17 cellular contexts compared by ENCODE assay signal in the genomic region with DNA sequence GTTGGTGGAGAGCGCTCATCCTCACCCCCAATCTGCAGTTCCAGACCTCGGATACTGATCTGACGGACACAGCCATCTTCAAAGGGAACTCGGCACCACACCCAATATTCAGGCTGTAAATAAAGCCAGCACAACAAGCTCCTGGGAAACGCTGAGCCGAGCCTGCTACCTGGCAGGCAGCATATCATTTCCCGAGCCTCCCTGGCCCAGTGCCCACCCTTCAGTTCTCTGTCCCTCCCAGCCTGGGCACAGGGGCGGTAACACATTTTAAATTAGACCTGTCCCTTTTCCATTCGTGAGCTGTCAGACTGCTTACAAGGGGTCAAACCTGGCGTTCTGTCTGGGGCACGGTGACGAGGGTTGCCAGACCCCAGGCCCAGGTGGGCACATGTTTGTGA.
DNase-seq lines count a peak whose midpoint lies in the region; TF ChIP-seq lines count a peak whose summit lies in the region.
"Had no signal": no experiment of that assay in that cellular context is flagged by ENCODE, and none has a peak within 500 bp of the region (broad histone marks: within the 10 kb centered on the region; RNA-seq: fewer than 3 reads in every experiment).

No MANE protein-coding gene starts in this region.

- H3K9ac ChIP-seq in H9 (ENCODE audit: extremely low read depth, insufficient read length, low read length) = no peak overlapping the region
- H3K9ac ChIP-seq in NT2/D1 (ENCODE audit: insufficient read length, low read depth) = peak overlapping the region; percentile 66
- peak overlapping the region; percentile 16 for H3K9ac ChIP-seq in iPS-15b (ENCODE audit: low read depth, low read length)
- H3K9ac ChIP-seq in trophoblast cell (ENCODE audit: low read length) = no peak overlapping the region

- H3K9me3 Mint-ChIP-seq in H9 = peaks cover 37 to 55% of the 10 kb centered on the region in 2 experiments
- peaks cover 31% of the 10 kb centered on the region for H3K9me3 Mint-ChIP-seq in mesothelial cell of epicardium

- WGBS in H9 (ENCODE audit: extremely low coverage, insufficient read length, low lambda C conversion rate) = no CpG with 5 or more reads among the region's 12 CpGs
- no CpG with 5 or more reads among the region's 12 CpGs for WGBS in trophoblast cell (ENCODE audit: extremely low coverage, insufficient coverage, insufficient read length)

- peaks cover 6 to 38% (median 13%) of the 10 kb centered on the region in 3 experiments for H3K36me3 Mint-ChIP-seq in H9 (ENCODE audit: insufficient read depth in 1 of 3, low read depth in 3 of 3)
- H3K36me3 Mint-ChIP-seq in mesothelial cell of epicardium = no peaks in the 10 kb centered on the region
- H3K36me3 Mint-ChIP-seq: activated naive CD8-positive, alpha-beta T cell had no signal

- no peak overlapping the region for H2BK15ac ChIP-seq in H9 (ENCODE audit: low read depth, low read length)

- H2BK5ac ChIP-seq in H9 (ENCODE audit: insufficient read length, low read length) (no peak overlapping the region), trophoblast cell (ENCODE audit: low read depth, low read length, poor library complexity) (no peak overlapping the region)

- H3K79me1 ChIP-seq in H9 (ENCODE audit: insufficient read depth, low read depth, low read length, poor library complexity, severe bottlenecking) (no peaks in the 10 kb centered on the region), trophoblast cell (ENCODE audit: low read length) (no peaks in the 10 kb centered on the region)

- TF ChIP-seq CTCF in H9 (conservative IDR thresholded peaks at IDR 0.05) = no peak
- TF ChIP-seq CTCF in mesothelial cell of epicardium (IDR thresholded peaks at IDR 0.05; ENCODE audit: unreplicated experiment) = no peak
- no peak for TF ChIP-seq CTCF in WERI-Rb-1 (IDR thresholded peaks at IDR 0.05; ENCODE audit: low read depth, low read length)
- no peak for TF ChIP-seq CTCF in tibial artery (IDR thresholded peaks at IDR 0.05)

- no peak overlapping the region for H4K5ac ChIP-seq in H9 (ENCODE audit: insufficient read length, low read depth, low read length)

- no peaks in the 10 kb centered on the region for H3K27me3 ChIP-seq in H9 (ENCODE audit: insufficient read depth, low read length)
- H3K27me3 ChIP-seq in NT2/D1 (ENCODE audit: insufficient read depth, insufficient read length) = no peaks in the 10 kb centered on the region
- no peaks in the 10 kb centered on the region for H3K27me3 ChIP-seq in iPS-15b (ENCODE audit: control insufficient read depth, insufficient read depth, low read length)
- H3K27me3 ChIP-seq in trophoblast cell (ENCODE audit: insufficient read depth, low read length) = no peaks in the 10 kb centered on the region
- no peaks in the 10 kb centered on the region for H3K27me3 ChIP-seq in WERI-Rb-1 (ENCODE audit: insufficient read depth, low read depth, severe bottlenecking)
- no peaks in the 10 kb centered on the region for H3K27me3 ChIP-seq in tibial artery
- H3K27me3 ChIP-seq: upper lobe of left lung had no signal

- H3K4ac ChIP-seq in H9 (ENCODE audit: low read depth, low read length) (no peak overlapping the region), trophoblast cell (ENCODE audit: low read depth, low read length) (no peak overlapping the region)

- H4K8ac ChIP-seq in H9 (replicated peaks; ENCODE audit: insufficient read length, low read depth, low read length) (no peak overlapping the region), trophoblast cell (ENCODE audit: low read depth, low read length) (no peak overlapping the region)

- H3K18ac ChIP-seq in H9 (ENCODE audit: insufficient read length, low read depth, low read length) (peak overlapping the region; percentile 77), trophoblast cell (ENCODE audit: low read length) (no peak overlapping the region)

- H3T11ph ChIP-seq in H9 (ENCODE audit: low read length) = no peak overlapping the region

- H3K36me3 ChIP-seq in NT2/D1 (ENCODE audit: insufficient read depth, insufficient read length, low read length) (no peaks in the 10 kb centered on the region), iPS-15b (ENCODE audit: control insufficient read depth, insufficient read depth, low read length) (no peaks in the 10 kb centered on the region), trophoblast cell (ENCODE audit: control insufficient read depth in 1 of 2, insufficient read depth in 2 of 2, low read length in 2 of 2) (no peaks in the 10 kb centered on the region), WERI-Rb-1 (no peaks in the 10 kb centered on the region), tibial artery (no peaks in the 10 kb centered on the region)
- H3K36me3 ChIP-seq: upper lobe of left lung had no signal

- no peak overlapping the region for H4K12ac ChIP-seq in trophoblast cell (ENCODE audit: low read depth, low read length)

- no peak overlapping the region for H3K27ac ChIP-seq in H9 (ENCODE audit: insufficient read length, low read depth, low read length)
- H3K27ac ChIP-seq in trophoblast cell (ENCODE audit: low read depth, low read length) = no peak overlapping the region
- H3K27ac ChIP-seq in WERI-Rb-1 = no peak overlapping the region
- no peak overlapping the region for H3K27ac ChIP-seq in tibial artery

- no peak overlapping the region for H2BK12ac ChIP-seq in H9 (ENCODE audit: insufficient read length, low read depth, low read length)
- H2BK12ac ChIP-seq in trophoblast cell (ENCODE audit: low read length) = no peak overlapping the region

- H2BK120ac ChIP-seq in H9 (ENCODE audit: low read depth, low read length, poor library complexity, severe bottlenecking) = no peak overlapping the region
- no peak overlapping the region for H2BK120ac ChIP-seq in trophoblast cell (ENCODE audit: insufficient read depth, low read length, poor library complexity)

- H3K4me3 Mint-ChIP-seq in H9 (peak overlapping the region in 1 of 2 experiments; percentile 58; a peak in 1 of 5 replicates), mesothelial cell of epicardium (no peak overlapping the region)
- H3K4me3 Mint-ChIP-seq: activated naive CD8-positive, alpha-beta T cell; HFFc6 had no signal

- peaks cover 16% of the 10 kb centered on the region for H3K9me3 ChIP-seq in H9 (ENCODE audit: control insufficient read depth, low read depth, low read length)
- H3K9me3 ChIP-seq in NT2/D1 (ENCODE audit: insufficient read depth, low read length) = peaks cover 34% of the 10 kb centered on the region
- H3K9me3 ChIP-seq in iPS-15b (ENCODE audit: control insufficient read depth, insufficient read depth, low read length) = peaks cover 8% of the 10 kb centered on the region
- H3K9me3 ChIP-seq in trophoblast cell (ENCODE audit: insufficient read depth, low read depth, low read length) = peaks cover 2% of the 10 kb centered on the region
- no peaks in the 10 kb centered on the region for H3K9me3 ChIP-seq in WERI-Rb-1 (ENCODE audit: severe bottlenecking)
- H3K9me3 ChIP-seq in tibial artery = peaks cover 0 to 28% (median 24%) of the 10 kb centered on the region in 3 donors

- H2AFZ ChIP-seq in H9 (ENCODE audit: low read length) (no peak overlapping the region), trophoblast cell (ENCODE audit: insufficient read depth, low read length, poor library complexity) (peak overlapping the region; percentile 10)

- no peak for DNase-seq in H9
- no peak for DNase-seq in NT2/D1 (ENCODE audit: low read depth, low spot score)
- DNase-seq in trophoblast cell = no peak
- DNase-seq in stimulated activated CD4-positive, alpha-beta T cell treated with anti-CD3 and anti-CD28 coated beads, Interleukin-4, amount 100 ng/mL, for 4 hours = no peak
- no peak for DNase-seq in mesothelial cell of epicardium (ENCODE audit: low spot score in 2 of 2, unreplicated experiment in 2 of 2)
- DNase-seq in WERI-Rb-1 = no peak
- no peak for DNase-seq in tibial artery
- DNase-seq: activated CD4-positive, alpha-beta T cell treated with anti-CD3 and anti-CD28 coated beads for 4 hours; activated T-cell treated with anti-CD3 and anti-CD28 coated beads for 4 hours; cerebellar nuclear complex; COR-L47; HFFc6; NCI-H2029 treated with DMSO at 0.1 percent for 48 hours; stimulated activated CD4-positive, alpha-beta T cell treated with anti-CD3 and anti-CD28 coated beads, Interleukin-2, amount 100 ng/mL, for 48 hours had no signal

- H3K4me3 ChIP-seq in NT2/D1 (ENCODE audit: insufficient read length, low read depth) (peak overlapping the region; percentile 42), iPS-15b (ENCODE audit: low read depth, low read length) (peak overlapping the region; percentile 50), trophoblast cell (ENCODE audit: low read depth, low read length) (no peak overlapping the region), WERI-Rb-1 (ENCODE audit: low read depth, low read length) (no peak overlapping the region), tibial artery (no peak overlapping the region)
- H3K4me3 ChIP-seq: upper lobe of left lung had no signal

- no peak overlapping the region for H3K23ac ChIP-seq in H9 (ENCODE audit: insufficient read length, low read depth, low read length)
- H3K23ac ChIP-seq in trophoblast cell (ENCODE audit: low read length) = no peak overlapping the region

- no peak overlapping the region for H2BK20ac ChIP-seq in H9 (ENCODE audit: low read depth, low read length, poor library complexity, severe bottlenecking)

- H3K27ac Mint-ChIP-seq in H9 (peak overlapping the region in 2 of 3 experiments; percentile 98; a peak in 3 of 7 replicates), mesothelial cell of epicardium (no peak overlapping the region)
- H3K27ac Mint-ChIP-seq: activated naive CD8-positive, alpha-beta T cell; HFFc6 had no signal

- no peak overlapping the region for H2AK5ac ChIP-seq in H9 (ENCODE audit: insufficient read length, low read length)
- no peak overlapping the region for H2AK5ac ChIP-seq in trophoblast cell (ENCODE audit: low read length)

- H3K23me2 ChIP-seq in H9 (ENCODE audit: insufficient read length, low read depth, low read length, poor library complexity, severe bottlenecking) = no peaks in the 10 kb centered on the region

- H3K4me1 ChIP-seq in H9 (ENCODE audit: insufficient read depth, low read length) = no peaks in the 10 kb centered on the region; the same call in 1 of the 2 replicates
- peaks cover 9% of the 10 kb centered on the region for H3K4me1 ChIP-seq in NT2/D1 (ENCODE audit: insufficient read depth, insufficient read length)
- H3K4me1 ChIP-seq in iPS-15b (ENCODE audit: control insufficient read depth, insufficient read depth, low read length) = peaks cover 9% of the 10 kb centered on the region
- no peaks in the 10 kb centered on the region for H3K4me1 ChIP-seq in trophoblast cell (ENCODE audit: control insufficient read depth in 1 of 2, insufficient read depth in 2 of 2, low read length in 2 of 2)
- no peaks in the 10 kb centered on the region for H3K4me1 ChIP-seq in tibial artery
- H3K4me1 ChIP-seq: upper lobe of left lung had no signal

- peaks cover 10% of the 10 kb centered on the region for H3K27me3 Mint-ChIP-seq in H9 (ENCODE audit: low read depth)
- H3K27me3 Mint-ChIP-seq in mesothelial cell of epicardium (ENCODE audit: low read depth) = no peaks in the 10 kb centered on the region

- H3K14ac ChIP-seq in H9 (ENCODE audit: insufficient read depth, low read length) (peak overlapping the region; percentile 68; the same call in 1 of the 2 replicates), trophoblast cell (ENCODE audit: low read length) (no peak overlapping the region)

- H4K20me1 ChIP-seq in H9 (ENCODE audit: control insufficient read depth, insufficient read depth, insufficient read length) = no peaks in the 10 kb centered on the region

- intact Hi-C loops in tibial artery (cut with DNase I; ENCODE audit: low total_unique reads) = no loop called here

- H3K4me2 ChIP-seq in H9 (ENCODE audit: insufficient read depth, insufficient read length, low read length) (no peak overlapping the region), trophoblast cell (ENCODE audit: low read length) (no peak overlapping the region)

- no peak overlapping the region for H3K56ac ChIP-seq in H9 (ENCODE audit: insufficient read length, low read depth, low read length)

- H3K79me2 ChIP-seq in H9 (ENCODE audit: insufficient read depth, low read length) = no peaks in the 10 kb centered on the region
- no peaks in the 10 kb centered on the region for H3K79me2 ChIP-seq in trophoblast cell (ENCODE audit: control insufficient read depth, insufficient read depth, low read length, poor library complexity)

- H4K91ac ChIP-seq in H9 (ENCODE audit: insufficient read length, low read depth, low read length) = no peak overlapping the region
- no peak overlapping the region for H4K91ac ChIP-seq in trophoblast cell (ENCODE audit: low read depth, low read length)

- H3K4me1 Mint-ChIP-seq in H9 (peaks cover 23% of the 10 kb centered on the region in 2 experiments), mesothelial cell of epicardium (peaks cover 16% of the 10 kb centered on the region)

Comparison
In these comparisons a context has a peak if more than half of its experiments do, and no peak if none do; other contexts are left out.
1. H3K9ac ChIP-seq: peak in NT2/D1 (single experiment) and iPS-15b (single experiment); none in H9 (single experiment) and trophoblast cell (single experiment).
2. H3K4me3 ChIP-seq: peak in NT2/D1 (single experiment) and iPS-15b (single experiment); none in trophoblast cell (single experiment), WERI-Rb-1 (single experiment) and tibial artery (0 of 2).